24 cellular contexts compared by ENCODE assay signal in the genomic region with DNA sequence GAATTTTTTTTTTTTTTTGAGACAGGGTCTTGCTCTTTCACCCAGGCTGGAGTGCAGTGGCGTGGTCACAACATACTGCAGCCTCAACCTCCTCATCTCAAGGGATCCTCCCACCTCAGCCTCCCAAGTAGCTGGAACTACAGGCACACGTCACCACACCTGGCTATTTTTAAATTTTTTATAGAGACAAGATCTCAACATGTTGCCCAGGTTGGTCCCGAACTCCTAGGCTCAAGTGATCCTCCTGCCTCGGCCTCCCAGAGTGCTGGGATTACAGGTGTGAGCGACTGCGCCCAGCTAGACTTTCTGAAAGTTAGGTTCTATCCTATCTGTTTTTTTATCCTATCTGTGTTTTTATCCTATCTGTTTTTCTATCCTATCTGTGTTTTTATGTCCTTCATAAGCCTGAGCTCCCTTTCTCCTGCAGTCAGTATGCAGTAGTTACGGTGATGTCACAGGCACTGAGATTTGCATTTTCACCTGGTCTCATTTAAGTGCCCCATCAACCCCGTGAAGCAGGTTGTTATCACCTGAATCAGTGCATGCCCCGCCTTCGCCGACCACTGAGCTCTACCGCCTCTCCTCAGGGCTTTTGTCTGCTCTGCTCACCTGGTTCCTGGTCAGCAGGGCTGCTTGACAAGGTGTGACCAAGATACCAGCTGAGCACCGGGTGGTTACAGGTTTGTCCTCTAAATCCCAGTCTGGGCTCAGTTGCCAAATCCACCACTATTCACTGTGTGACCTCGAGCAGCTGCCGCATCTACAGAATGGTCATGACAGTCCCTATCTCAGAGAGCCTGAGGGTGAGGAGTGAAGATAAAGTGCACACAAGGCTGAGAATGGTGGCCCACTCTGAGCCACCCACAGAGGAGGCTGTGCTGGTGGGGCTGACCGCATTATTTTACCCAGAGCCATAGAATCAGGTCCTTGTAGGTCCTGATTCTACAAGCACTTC. TPM values are rescaled to one million over a fixed set of nuclear protein-coding genes. Genes with fewer than 3 reads are reported as not detected.
"Had no signal": no experiment of that assay in that cellular context is flagged by ENCODE, and none has a peak within 500 bp of the region (broad histone marks: within the 10 kb centered on the region; RNA-seq: fewer than 3 reads in every experiment).

No MANE protein-coding gene starts in this region.

- H3K36me3 Mint-ChIP-seq: activated naive CD4-positive, alpha-beta T cell treated with anti-CD3 and anti-CD28 coated beads, Interleukin-2, amount 50 U/mL, for 72 hours; brain had no signal

- H3K4me1 ChIP-seq: pancreas, upper lobe of right lung had no signal

- H3K36me3 ChIP-seq: pancreas, upper lobe of right lung, WERI-Rb-1 had no signal

- H3K27ac ChIP-seq: hepatocyte, pancreas, upper lobe of right lung, WERI-Rb-1 had no signal

- H3K9me3 Mint-ChIP-seq: activated naive CD4-positive, alpha-beta T cell treated with anti-CD3 and anti-CD28 coated beads, Interleukin-2, amount 50 U/mL, for 72 hours; nephron; T-helper 2 cell treated with Interferon-gamma antibody and Interleukin-4, amounts not matched to agents 5 μg/mL and 100 μg/mL, for 36 hours had no signal

- H3K27me3 ChIP-seq: pancreas had no signal

- H3K4me3 Mint-ChIP-seq: activated CD8-positive, alpha-beta T cell treated with anti-CD3 and anti-CD28 coated beads, Interleukin-2, amount 10 ng/mL, durations not matched to agents 7 days and 5 days; brain; nephron; T-helper 2 cell treated with Interferon-gamma antibody and Interleukin-4, amounts not matched to agents 5 μg/mL and 100 μg/mL, for 36 hours had no signal

- DNase-seq: activated CD4-positive, alpha-beta T cell treated with anti-CD3 and anti-CD28 coated beads for 1 hour; activated CD4-positive, alpha-beta T cell treated with anti-CD3 and anti-CD28 coated beads, Interleukin-2, amount 50 U/mL, for 1 hour; activated CD8-positive, alpha-beta T cell treated with anti-CD3 and anti-CD28 coated beads, Interleukin-2, amount 10 ng/mL, durations not matched to agents 7 days and 5 days; aorta; pancreas; right cardiac atrium; stimulated activated CD4-positive, alpha-beta T cell treated with anti-CD3 and anti-CD28 coated beads, Interleukin-4, amount 100 ng/mL, for 24 hours; stimulated activated naive CD4-positive, alpha-beta T cell treated with Interleukin-2 at 50 U/mL for 16 hours; upper lobe of right lung; WERI-Rb-1 had no signal

- H3K27ac Mint-ChIP-seq: activated CD8-positive, alpha-beta T cell treated with anti-CD3 and anti-CD28 coated beads, Interleukin-2, amount 10 ng/mL, durations not matched to agents 7 days and 5 days; activated naive CD4-positive, alpha-beta T cell treated with anti-CD3 and anti-CD28 coated beads, Interleukin-2, amount 50 U/mL, for 72 hours; brain; nephron; T-helper 2 cell treated with Interferon-gamma antibody and Interleukin-4, amounts not matched to agents 5 μg/mL and 100 μg/mL, for 36 hours had no signal

- ATAC-seq: activated CD8-positive, alpha-beta T cell treated with anti-CD3 and anti-CD28 coated beads, Interleukin-2, amount 10 ng/mL, durations not matched to agents 7 days and 5 days; activated naive CD4-positive, alpha-beta T cell treated with anti-CD3 and anti-CD28 coated beads, Interleukin-2, amount 50 U/mL, for 72 hours; pancreas; right cardiac atrium; upper lobe of right lung had no signal

- H3K4me3 ChIP-seq: hepatocyte, pancreas, upper lobe of right lung had no signal

- H3K4me1 Mint-ChIP-seq: brain had no signal

- H3K9me3 ChIP-seq: pancreas, upper lobe of right lung had no signal

RNA-seq across cellular contexts. Expression of a gene that starts 33.1 kb away (rescaled TPM):
- total RNA-seq: activated CD8-positive, alpha-beta T cell treated with anti-CD3 and anti-CD28 coated beads, Interleukin-2, amount 10 ng/mL, durations not matched to agents 7 days and 5 days; activated naive CD4-positive, alpha-beta T cell treated with anti-CD3 and anti-CD28 coated beads, Interleukin-2, amount 50 U/mL, for 72 hours; cardiac septum; chondrocyte; epithelial cell of proximal tubule; fibroblast of villous mesenchyme; hepatocyte; mononuclear cell; pulmonary artery endothelial cell had no signal
- polyA plus RNA-seq: hepatocyte, liver had no signal

RNA-seq across cellular contexts. Expression of a gene that starts 44.6 kb away (rescaled TPM):
- total RNA-seq: activated CD8-positive, alpha-beta T cell treated with anti-CD3 and anti-CD28 coated beads, Interleukin-2, amount 10 ng/mL, durations not matched to agents 7 days and 5 days; activated naive CD4-positive, alpha-beta T cell treated with anti-CD3 and anti-CD28 coated beads, Interleukin-2, amount 50 U/mL, for 72 hours; aorta; cardiac septum; chondrocyte; epithelial cell of proximal tubule; fibroblast of villous mesenchyme; liver; mononuclear cell; myocyte; pulmonary artery endothelial cell; right cardiac atrium; upper lobe of right lung had no signal
- polyA plus RNA-seq: adipose tissue, aorta, hepatocyte, liver, right cardiac atrium had no signal
